10 cellular contexts compared by ENCODE assay signal in the genomic region with DNA sequence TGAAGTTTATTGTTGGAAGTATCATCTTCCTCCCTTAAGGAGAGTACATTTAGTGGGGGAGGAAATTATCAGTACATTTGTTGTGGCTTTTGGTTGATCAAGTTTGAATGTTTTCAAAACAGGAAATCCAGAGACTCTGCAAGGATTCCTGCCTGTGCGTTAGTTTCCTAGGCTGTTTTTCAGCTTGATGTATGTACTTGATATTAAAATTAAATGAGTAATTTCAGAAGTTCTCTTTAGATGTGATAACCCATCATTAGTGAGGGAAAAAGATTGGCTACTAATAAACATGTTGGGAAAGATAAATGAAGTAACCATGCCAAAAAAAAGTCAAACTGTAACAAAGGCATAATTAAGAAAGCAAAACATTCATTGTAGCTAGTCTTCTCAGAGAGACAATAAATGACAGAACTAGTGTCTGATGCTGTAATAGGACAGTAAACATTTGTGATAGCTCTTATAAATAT.
DNase-seq lines count a peak whose midpoint lies in the region; ATAC-seq and TF ChIP-seq lines count a peak whose summit lies in the region.
"Had no signal": no experiment of that assay in that cellular context is flagged by ENCODE, and none has a peak within 500 bp of the region (broad histone marks: within the 10 kb centered on the region; RNA-seq: fewer than 3 reads in every experiment).

No MANE protein-coding gene starts in this region.

- intact Hi-C loops in mammary epithelial cell (cut with micrococcal nuclease) (loop anchor here (2.0 to 5.0 kb wide), 2 partner anchors 16 to 132 kb away; no protein-coding TSS in a partner anchor), thyroid gland (cut with DNase I) (no loop called here)

- H2AFZ ChIP-seq in mammary epithelial cell (ENCODE audit: low read depth, low read length), result no peak overlapping the region

- H4K20me1 ChIP-seq in mammary epithelial cell (ENCODE audit: insufficient read depth, low read length), result no peaks in the 10 kb centered on the region

- H3K9me3 Mint-ChIP-seq in activated T-cell treated with anti-CD3 and anti-CD28 coated beads, Interleukin-2, amount 50 U/mL, for 72 hours, result no peaks in the 10 kb centered on the region

- peaks cover 46% of the 10 kb centered on the region for H3K79me2 ChIP-seq in mammary epithelial cell (ENCODE audit: insufficient read depth, low read length)

- CTCF ChIA-PET in mammary epithelial cell (lab: Charles Lee; ENCODE audit: low non-redundant PET), result interaction anchor here (0.6 kb wide), 1 partner anchor 78 kb away, joined by 7 read pairs; no protein-coding TSS in a partner anchor

- H3K36me3 ChIP-seq in mammary epithelial cell (ENCODE audit: insufficient read depth, low read length), result peaks cover 10% of the 10 kb centered on the region
- peaks cover 4% of the 10 kb centered on the region for H3K36me3 ChIP-seq in mesodermal cell (ENCODE audit: control insufficient read depth, insufficient read depth, low read length)
- peaks cover 7 to 12% of the 10 kb centered on the region in 2 donors for H3K36me3 ChIP-seq in thyroid gland
- no peaks in the 10 kb centered on the region; the same call in 1 of the 2 replicates for H3K36me3 ChIP-seq in MG63

- 53% methylated on average over 1 of the region's 1 CpG for WGBS in mammary epithelial cell (ENCODE audit: low coverage, missing lambda C conversion rate)
- 100% methylated on average over 1 of the region's 1 CpG; no CpG with 5 or more reads in 1 of the 2 experiments for WGBS in mesodermal cell (ENCODE audit: insufficient coverage in 2 of 2), 2 experiments
- WGBS in thyroid gland, 2 donors, result 61 to 72% methylated on average over 1 of the region's 1 CpG

- ATAC-seq in activated T-cell treated with anti-CD3 and anti-CD28 coated beads, Interleukin-2, amount 50 U/mL, for 72 hours (replicated peaks in 1 of 2), result no peak
- no peak for ATAC-seq in HG02870 (IDR thresholded peaks at IDR 0.05; ENCODE audit: unreplicated experiment)

- peak overlapping the region; percentile 92 for H3K4me2 ChIP-seq in mammary epithelial cell (ENCODE audit: insufficient read depth, low read depth, low read length)

- H3K4me3 ChIP-seq in mammary epithelial cell (replicated peaks in 1 of 3; ENCODE audit: insufficient read depth in 1 of 3, low read depth in 2 of 3, low read length in 3 of 3), result peak overlapping the region in 2 of 3 experiments; percentile 39 to 41
- H3K4me3 ChIP-seq in mesodermal cell (ENCODE audit: extremely low read depth, insufficient read depth, low read length, poor library complexity, severe bottlenecking), result no peak overlapping the region
- H3K4me3 ChIP-seq in thyroid gland (replicated peaks in 1 of 3), result no peak overlapping the region
- no peak overlapping the region for H3K4me3 ChIP-seq in MG63

- TF ChIP-seq POLR2A in thyroid gland (IDR thresholded peaks at IDR 0.05), result no peak

- H3K4me1 Mint-ChIP-seq in activated T-cell treated with anti-CD3 and anti-CD28 coated beads, Interleukin-2, amount 50 U/mL, for 72 hours (ENCODE audit: low read depth), result peaks cover 78% of the 10 kb centered on the region

- dilution Hi-C loops in mammary epithelial cell (cut with HindIII; ENCODE audit: low sequenced_read_pairs), result no loop called here

- H3K4me3 Mint-ChIP-seq in activated T-cell treated with anti-CD3 and anti-CD28 coated beads, Interleukin-2, amount 50 U/mL, for 72 hours, result peak overlapping the region; percentile 66 to 82

- no peak for DNase-seq in activated T-cell treated with anti-CD3 and anti-CD28 coated beads, Interleukin-2, amount 50 U/mL, for 72 hours
- DNase-seq in activated T-cell treated with anti-CD3 and anti-CD28 coated beads for 4 hours, result no peak
- no peak for DNase-seq in mammary epithelial cell
- DNase-seq in thyroid gland, result no peak
- no peak for DNase-seq in MG63
- no peak for DNase-seq in cerebellar cortex (ENCODE audit: low spot score)
- DNase-seq: AML-193, NCI-H446 treated with DMSO at 0.1 percent for 48 hours had no signal

- H3K9me3 ChIP-seq in mammary epithelial cell (replicated peaks; ENCODE audit: insufficient read depth, low read length) (no peaks in the 10 kb centered on the region), mesodermal cell (ENCODE audit: control insufficient read depth, low read length) (no peaks in the 10 kb centered on the region), thyroid gland (no peaks in the 10 kb centered on the region), MG63 (no peaks in the 10 kb centered on the region; the same call in 1 of the 2 replicates)

- BruUV-seq in mammary epithelial cell (replicated peaks; lab: Mats Ljungman, UMichigan), result no TSS peak

- H3K27me3 ChIP-seq in mammary epithelial cell (ENCODE audit: insufficient read depth, low read length) (no peaks in the 10 kb centered on the region), thyroid gland (no peaks in the 10 kb centered on the region), MG63 (no peaks in the 10 kb centered on the region)

- in situ Hi-C loops in mammary epithelial cell (cut with MboI; ENCODE audit: low sequenced_read_pairs in 2 of 2), result no loop called here

- H3K4me1 ChIP-seq in mammary epithelial cell (ENCODE audit: insufficient read depth, low read length) (peaks cover 70% of the 10 kb centered on the region), mesodermal cell (ENCODE audit: control insufficient read depth, insufficient read depth, low read length, poor library complexity, severe bottlenecking) (peaks cover 29% of the 10 kb centered on the region), thyroid gland (peaks cover 83 to 93% of the 10 kb centered on the region in 2 donors)

- peak overlapping the region; percentile 96 for H3K27ac ChIP-seq in mammary epithelial cell (ENCODE audit: insufficient read depth, low read depth, low read length)
- peak overlapping the region; percentile 84 for H3K27ac ChIP-seq in mesodermal cell (ENCODE audit: low read depth, low read length, severe bottlenecking)
- peak overlapping the region; percentile 97 to 99 (median 97) for H3K27ac ChIP-seq in thyroid gland

- H3K27ac Mint-ChIP-seq in activated T-cell treated with anti-CD3 and anti-CD28 coated beads, Interleukin-2, amount 50 U/mL, for 72 hours, result peak overlapping the region; percentile 93

- H3K27me3 Mint-ChIP-seq in activated T-cell treated with anti-CD3 and anti-CD28 coated beads, Interleukin-2, amount 50 U/mL, for 72 hours (ENCODE audit: low read depth), result no peaks in the 10 kb centered on the region

- H3K9ac ChIP-seq in mammary epithelial cell (ENCODE audit: insufficient read depth, low read length), result peak overlapping the region; percentile 98

- peaks cover 5 to 34% of the 10 kb centered on the region in 2 donors for H3K36me3 Mint-ChIP-seq in activated T-cell treated with anti-CD3 and anti-CD28 coated beads, Interleukin-2, amount 50 U/mL, for 72 hours (ENCODE audit: insufficient read depth in 2 of 2)

- TF ChIP-seq CTCF in mammary epithelial cell (conservative IDR thresholded peaks at IDR 0.05 in 1 of 2, IDR thresholded peaks at IDR 0.05 in 1 of 2; ENCODE audit: extremely low read depth in 1 of 2, insufficient read depth in 1 of 2, low read depth in 1 of 2, low read length in 2 of 2) (no peak), thyroid gland (IDR thresholded peaks at IDR 0.05) (no peak)

Comparison
In these comparisons a context has a peak if more than half of its experiments do, and no peak if none do; other contexts are left out.
1. H3K4me3 ChIP-seq: peak in mammary epithelial cell (2 of 3); none in mesodermal cell (single experiment), thyroid gland (0 of 3) and MG63 (single experiment).
2. Peak in every context shown above with its lines, with median percentiles within 50 percentile points of each other: H3K27ac ChIP-seq.